1 cellular context compared by ENCODE assay signal in genomic region chr2:49962634-49963033, GRCh38.
TF ChIP-seq lines count a peak whose summit lies in the region.

No MANE protein-coding gene starts in this region.

TF ChIP-seq in WTC11, 78 proteins besides CTCF, POLR2A, EP300 and RAD21:
- TF ChIP-seq HMGA2 (CRISPR knock-in tag; IDR thresholded peaks at IDR 0.05), result 0 out of 2 replicates have a peak, but pooled peaks have one; percentile 11
